30 cellular contexts compared by ENCODE assay signal in genomic region chr10:121378402-121378801, GRCh38.
"Had no signal": no experiment of that assay in that cellular context is flagged by ENCODE, and none has a peak within 500 bp of the region (broad histone marks: within the 10 kb centered on the region; RNA-seq: fewer than 3 reads in every experiment).

No MANE protein-coding gene starts in this region.

- H3K4me1 ChIP-seq: SJCRH30 had no signal

- ATAC-seq: activated naive CD8-positive, alpha-beta T cell treated with anti-CD3 and anti-CD28 coated beads, Interleukin-2, amount 50 U/mL, for 24 hours; Panc1 had no signal

- H3K4me2 ChIP-seq: KMS-11 had no signal

- H3K9ac ChIP-seq: KMS-11 had no signal

- H3K4me3 ChIP-seq: SJCRH30 had no signal

- DNase-seq: activated B cell treated with CpG ODN at 0.5 μM for 24 hours; activated CD4-positive, alpha-beta memory T cell treated with anti-CD3 and anti-CD28 coated beads for 36 hours; activated CD4-positive, alpha-beta T cell treated with anti-CD3 and anti-CD28 coated beads for 4 hours; activated CD4-positive, alpha-beta T cell treated with anti-CD3 and anti-CD28 coated beads, Interleukin-2, amount 50 U/mL, for 1 hour; activated CD4-positive, CD25-positive, alpha-beta regulatory T cell treated with anti-CD3 and anti-CD28 coated beads, Interleukin-2, amount 50 U/mL, for 72 hours; activated CD8-positive, alpha-beta memory T cell treated with anti-CD3 and anti-CD28 coated beads, Interleukin-2, amount 50 U/mL, for 4 hours; activated effector memory CD4-positive, alpha-beta T cell treated with Interleukin-2 at 50 U/mL for 16 hours; activated naive CD4-positive, alpha-beta T cell treated with anti-CD3 and anti-CD28 coated beads, Interleukin-2, amount 10 ng/mL, durations not matched to agents 7 days and 5 days; activated naive CD8-positive, alpha-beta T cell treated with anti-CD3 and anti-CD28 coated beads, Interleukin-2, amount 50 U/mL, for 24 hours; activated T-cell treated with anti-CD3 and anti-CD28 coated beads, Interleukin-2, amount 50 U/mL, for 48 hours; anterior cingulate cortex; caudate nucleus; cerebellar nuclear complex; MM.1S; MV-4-11; NCI-H1092; NCI-H1694; NCI-H1930; NCI-H2081 treated with DMSO at 0.1 percent for 48 hours; NCI-H345; NCI-H524 treated with DMSO at 0.1 percent for 48 hours; SHP77; SJCRH30; SW 1271; T-helper 1 cell; T-helper 2 cell; T-helper 9 cell had no signal

- H3K36me3 ChIP-seq: SJCRH30 had no signal

- H3K27me3 ChIP-seq: SJCRH30 had no signal

- H3K9me3 ChIP-seq: SJCRH30 had no signal

- H3K27ac ChIP-seq: KMS-11, SJCRH30, VCaP had no signal
